17 cellular contexts compared by ENCODE assay signal in genomic region chr7:3463696-3464095, GRCh38.
"Had no signal": no experiment of that assay in that cellular context is flagged by ENCODE, and none has a peak within 500 bp of the region (broad histone marks: within the 10 kb centered on the region; RNA-seq: fewer than 3 reads in every experiment).

No MANE protein-coding gene starts in this region.

- H3K4me3 Mint-ChIP-seq: activated CD4-positive, alpha-beta memory T cell treated with anti-CD3 and anti-CD28 coated beads, Interleukin-2, amount 10 ng/mL, durations not matched to agents 7 days and 5 days; memory B cell; neural crest cell; stimulated activated naive CD8-positive, alpha-beta T cell treated with anti-CD3 and anti-CD28 coated beads, Interleukin-15, Interleukin-2, amounts not matched to agents 100 ng/mL and 50 ng/mL, for 24 hours had no signal

- H3K36me3 ChIP-seq: colonic mucosa, left lung, pancreas, upper lobe of left lung had no signal

- ATAC-seq: activated CD4-positive, CD25-positive, alpha-beta regulatory T cell treated with anti-CD3 and anti-CD28 coated beads, Interleukin-2, amount 50 U/mL, for 24 hours; foreskin keratinocyte; left lung; pancreas had no signal

- H3K27ac ChIP-seq: colonic mucosa, foreskin keratinocyte, left lung, pancreas, upper lobe of left lung had no signal

- H3K27me3 ChIP-seq: colonic mucosa, foreskin keratinocyte, left lung, pancreas, upper lobe of left lung had no signal

- H3K9me3 Mint-ChIP-seq: activated CD4-positive, alpha-beta memory T cell treated with anti-CD3 and anti-CD28 coated beads, Interleukin-2, amount 10 ng/mL, durations not matched to agents 7 days and 5 days; memory B cell; stimulated activated naive CD8-positive, alpha-beta T cell treated with anti-CD3 and anti-CD28 coated beads, Interleukin-15, Interleukin-2, amounts not matched to agents 100 ng/mL and 50 ng/mL, for 24 hours had no signal

- H3K4me1 ChIP-seq: colonic mucosa, foreskin keratinocyte, left lung, pancreas, upper lobe of left lung had no signal

- H3K9me3 ChIP-seq: colonic mucosa, left lung, pancreas, upper lobe of left lung had no signal

- H3K27me3 Mint-ChIP-seq: stimulated activated naive CD8-positive, alpha-beta T cell treated with anti-CD3 and anti-CD28 coated beads, Interleukin-15, Interleukin-2, amounts not matched to agents 100 ng/mL and 50 ng/mL, for 24 hours had no signal

- H3K4me3 ChIP-seq: colonic mucosa, left lung, pancreas, upper lobe of left lung had no signal

- H3K4me1 Mint-ChIP-seq: memory B cell, neural crest cell had no signal

- H3K27ac Mint-ChIP-seq: activated CD4-positive, alpha-beta memory T cell treated with anti-CD3 and anti-CD28 coated beads, Interleukin-2, amount 10 ng/mL, durations not matched to agents 7 days and 5 days; memory B cell; stimulated activated naive CD8-positive, alpha-beta T cell treated with anti-CD3 and anti-CD28 coated beads, Interleukin-15, Interleukin-2, amounts not matched to agents 100 ng/mL and 50 ng/mL, for 24 hours had no signal

- DNase-seq: activated CD4-positive, alpha-beta memory T cell treated with anti-CD3 and anti-CD28 coated beads, Interleukin-2, amount 10 ng/mL, durations not matched to agents 7 days and 5 days; activated CD8-positive, alpha-beta memory T cell treated with anti-CD3 and anti-CD28 coated beads, Interleukin-2, amount 50 U/mL, for 48 hours; activated naive CD4-positive, alpha-beta T cell treated with Interleukin-2 at 50 U/mL for 16 hours; caudate nucleus; colonic mucosa; foreskin keratinocyte; head of caudate nucleus; left lung; pancreas; stimulated activated CD4-positive, alpha-beta T cell treated with anti-CD3 and anti-CD28 coated beads, Interleukin-4, amount 100 ng/mL, for 1 hour; stimulated activated CD8-positive, alpha-beta memory T cell treated with anti-CD3 and anti-CD28 coated beads, Interleukin-4, amount 100 ng/mL, for 48 hours; T-helper 2 cell; upper lobe of left lung had no signal
